2 cellular contexts compared by ENCODE assay signal in genomic region chr6:43399932-43400487, GRCh38.
TF ChIP-seq lines count a peak whose summit lies in the region.

No MANE protein-coding gene starts in this region.

TF ChIP-seq in GM12891, 5 proteins besides CTCF, POLR2A, EP300 and RAD21:
- TF ChIP-seq PAX5 (IDR thresholded peaks at IDR 0.05; ENCODE audit: insufficient read depth, low read length, severe bottlenecking): no peak
- no peak for TF ChIP-seq POLR2AphosphoS5 (IDR thresholded peaks at IDR 0.05; ENCODE audit: low read depth, low read length)
- TF ChIP-seq SPI1 (IDR thresholded peaks at IDR 0.05; ENCODE audit: low read depth, low read length): peak; percentile 57

TF ChIP-seq in K562, 482 proteins besides CTCF, POLR2A, EP300 and RAD21:
- TF ChIP-seq, protein P1, sequence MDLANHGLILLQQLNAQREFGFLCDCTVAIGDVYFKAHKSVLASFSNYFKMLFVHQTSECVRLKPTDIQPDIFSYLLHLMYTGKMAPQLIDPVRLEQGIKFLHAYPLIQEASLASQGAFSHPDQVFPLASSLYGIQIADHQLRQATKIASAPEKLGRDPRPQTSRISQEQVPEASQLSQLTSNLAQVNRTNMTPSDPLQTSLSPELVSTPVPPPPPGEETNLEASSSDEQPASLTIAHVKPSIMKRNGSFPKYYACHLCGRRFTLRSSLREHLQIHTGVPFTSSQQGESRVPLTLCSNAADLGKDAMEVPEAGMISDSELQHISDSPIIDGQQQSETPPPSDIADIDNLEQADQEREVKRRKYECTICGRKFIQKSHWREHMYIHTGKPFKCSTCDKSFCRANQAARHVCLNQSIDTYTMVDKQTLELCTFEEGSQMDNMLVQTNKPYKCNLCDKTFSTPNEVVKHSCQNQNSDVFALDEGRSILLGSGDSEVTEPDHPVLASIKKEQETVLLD (IDR thresholded peaks at IDR 0.05): no peak
- TF ChIP-seq CEBPG (CRISPR knock-in tag; IDR thresholded peaks at IDR 0.05) (0 out of 2 replicates have a peak, but pooled peaks have one; percentile 22), CEBPG (tag; conservative IDR thresholded peaks at IDR 0.05 in 1 of 2, IDR thresholded peaks at IDR 0.05 in 1 of 2) (peak in 1 of 2 experiments; percentile 70; a peak in 2 of 4 replicates), ARID1B (IDR thresholded peaks at IDR 0.05) (0 out of 2 replicates have a peak, but pooled peaks have one; percentile 32), ZNF184 (CRISPR knock-in tag; IDR thresholded peaks at IDR 0.05) (no peak), TAL1 (IDR thresholded peaks at IDR 0.05) (0 out of 2 replicates have a peak, but pooled peaks have one; percentile 9), TCF3 (CRISPR knock-in tag; IDR thresholded peaks at IDR 0.05) (peak; percentile 46), TRIM24 (IDR thresholded peaks at IDR 0.05) (no peak), CBFA2T3 (IDR thresholded peaks at IDR 0.05) (peak; percentile 29), HMBOX1 (IDR thresholded peaks at IDR 0.05) (0 out of 2 replicates have a peak, but pooled peaks have one; percentile 37), HMG20A (CRISPR knock-in tag; conservative IDR thresholded peaks at IDR 0.05) (no peak), POLR2B (IDR thresholded peaks at IDR 0.05; ENCODE audit: low read depth, partially characterized antibody) (no peak), ZC3H11A (IDR thresholded peaks at IDR 0.05; ENCODE audit: low read depth, low read length) (no peak), NR2C2 (CRISPR knock-in tag; IDR thresholded peaks at IDR 0.05) (no peak), NR2C2 (tag; IDR thresholded peaks at IDR 0.05) (0 out of 2 replicates have a peak, but pooled peaks have one; percentile 32), CEBPB (tag; IDR thresholded peaks at IDR 0.05) (peak; percentile 93), DNMT1 (IDR thresholded peaks at IDR 0.05) (no peak), NR2C1 (IDR thresholded peaks at IDR 0.05) (no peak), NR2C1 (tag; IDR thresholded peaks at IDR 0.05) (peak; percentile 41; the same call in 1 of the 2 replicates), GATA2 (CRISPR knock-in tag; IDR thresholded peaks at IDR 0.05) (peak; percentile 65), ZNF232 (CRISPR knock-in tag; IDR thresholded peaks at IDR 0.05) (no peak), VEZF1 (CRISPR knock-in tag; IDR thresholded peaks at IDR 0.05) (peak; percentile 21; the same call in 1 of the 2 replicates), POLR2AphosphoS5 (IDR thresholded peaks at IDR 0.05; ENCODE audit: control insufficient read depth, insufficient read depth, low read depth, low read length) (no peak)
